ENCODE assay signal across 27 cellular contexts in the genomic region with DNA sequence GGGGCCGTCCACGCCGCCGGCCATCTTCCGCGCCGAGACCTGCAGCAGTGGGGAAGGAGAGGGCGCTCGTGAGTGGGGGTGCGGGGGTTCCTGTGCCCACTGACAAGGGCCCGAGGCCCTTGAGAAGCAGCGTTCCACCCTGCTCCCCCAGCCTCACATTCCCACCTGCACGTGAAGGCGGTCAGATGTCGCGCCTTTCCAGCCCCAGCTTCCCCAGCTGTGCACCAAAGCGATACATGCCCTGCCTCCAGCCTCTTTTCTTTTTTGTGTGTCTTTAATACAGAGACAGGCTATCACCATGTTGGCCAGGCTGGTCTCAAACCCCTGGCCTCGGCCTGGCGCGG.
"Had no signal": no experiment of that assay in that cellular context is flagged by ENCODE, and none has a peak within 500 bp of the region (broad histone marks: within the 10 kb centered on the region; RNA-seq: fewer than 3 reads in every experiment).

No MANE protein-coding gene starts in this region.

- H3K9me3 Mint-ChIP-seq: activated CD4-positive, alpha-beta memory T cell treated with anti-CD3 and anti-CD28 coated beads, Interleukin-2, amount 10 ng/mL, durations not matched to agents 7 days and 5 days; activated CD4-positive, alpha-beta T cell treated with anti-CD3 and anti-CD28 coated beads, Interleukin-2, amount 10 ng/mL, durations not matched to agents 7 days and 5 days; activated T-helper 2 cell treated with anti-CD3 and anti-CD28 coated beads, Interferon-gamma antibody, Interleukin-2, Interleukin-4, amounts not matched to agents 10 μg/mL and 5 μg/mL and 100 μg/mL, durations not matched to agents 14 hours and 24 hours and 36 hours; nephron; stimulated activated memory B cell treated with anti-CD40 and anti-IgM and Interleukin-4, amounts not matched to agents 10 μg/mL and 1 μg/mL and 100 μg/mL, for 72 hours; stimulated activated naive CD8-positive, alpha-beta T cell treated with anti-CD3 and anti-CD28 coated beads, Interleukin-15, amount 100 ng/mL, for 72 hours; WTC11 had no signal

- H3K4me3 Mint-ChIP-seq: activated CD4-positive, alpha-beta memory T cell treated with anti-CD3 and anti-CD28 coated beads, Interleukin-2, amount 10 ng/mL, durations not matched to agents 7 days and 5 days; activated CD4-positive, alpha-beta T cell treated with anti-CD3 and anti-CD28 coated beads, Interleukin-2, amount 10 ng/mL, durations not matched to agents 7 days and 5 days; activated naive CD8-positive, alpha-beta T cell; nephron; stimulated activated memory B cell treated with anti-CD40 and anti-IgM and Interleukin-4, amounts not matched to agents 10 μg/mL and 1 μg/mL and 100 μg/mL, for 72 hours; stimulated activated naive CD8-positive, alpha-beta T cell treated with anti-CD3 and anti-CD28 coated beads, Interleukin-15, amount 100 ng/mL, for 72 hours; WTC11 had no signal

- H3K27ac ChIP-seq: body of pancreas, ovary, thyroid gland had no signal

- H3K27me3 Mint-ChIP-seq: activated CD4-positive, alpha-beta memory T cell treated with anti-CD3 and anti-CD28 coated beads, Interleukin-2, amount 10 ng/mL, durations not matched to agents 7 days and 5 days; activated CD4-positive, alpha-beta T cell treated with anti-CD3 and anti-CD28 coated beads, Interleukin-2, amount 10 ng/mL, durations not matched to agents 7 days and 5 days; activated naive CD8-positive, alpha-beta T cell; progenitor cell of endocrine pancreas; stimulated activated memory B cell treated with anti-CD40 and anti-IgM and Interleukin-4, amounts not matched to agents 10 μg/mL and 1 μg/mL and 100 μg/mL, for 72 hours; stimulated activated naive CD8-positive, alpha-beta T cell treated with anti-CD3 and anti-CD28 coated beads, Interleukin-15, amount 100 ng/mL, for 72 hours had no signal

- H3K9me3 ChIP-seq: body of pancreas, gastroesophageal sphincter, ovary, thyroid gland had no signal

- DNase-seq: activated CD4-positive, alpha-beta memory T cell treated with anti-CD3 and anti-CD28 coated beads, Interleukin-2, amount 10 ng/mL, durations not matched to agents 7 days and 5 days; activated CD4-positive, alpha-beta T cell treated with anti-CD3 and anti-CD28 coated beads for 1 hour; activated CD4-positive, alpha-beta T cell treated with anti-CD3 and anti-CD28 coated beads, Interleukin-2, amount 10 ng/mL, durations not matched to agents 7 days and 5 days; activated CD8-positive, alpha-beta memory T cell treated with anti-CD3 and anti-CD28 coated beads, Interleukin-2, amount 50 U/mL, for 48 hours; activated naive CD4-positive, alpha-beta T cell; activated T-cell treated with anti-CD3 and anti-CD28 coated beads, Interleukin-2, amount 50 U/mL, for 48 hours; body of pancreas; effector memory CD4-positive, alpha-beta T cell; hippocampal formation; left colon; midbrain; ovary; stimulated activated CD4-positive, alpha-beta T cell treated with anti-CD3 and anti-CD28 coated beads, Interleukin-1b, Interleukin-23, amount 100 ng/mL, for 48 hours; stimulated activated CD4-positive, alpha-beta T cell treated with anti-CD3 and anti-CD28 coated beads, Interleukin-4, amount 100 ng/mL, for 4 hours; stimulated activated CD8-positive, alpha-beta memory T cell treated with anti-CD3 and anti-CD28 coated beads, Interleukin-4, amount 100 ng/mL, for 48 hours; stimulated activated naive CD8-positive, alpha-beta T cell treated with anti-CD3 and anti-CD28 coated beads, Interleukin-15, amount 100 ng/mL, for 72 hours; substantia nigra; T-helper 2 cell; thyroid gland had no signal

- ATAC-seq: body of pancreas; gastroesophageal sphincter; left colon; stimulated activated memory B cell treated with anti-CD40 and anti-IgM and Interleukin-4, amounts not matched to agents 10 μg/mL and 1 μg/mL and 100 μg/mL, for 72 hours; stimulated activated naive CD8-positive, alpha-beta T cell treated with anti-CD3 and anti-CD28 coated beads, Interleukin-15, amount 100 ng/mL, for 72 hours; WTC11 had no signal

- H3K4me3 ChIP-seq: body of pancreas, gastroesophageal sphincter, ovary, smooth muscle cell, thyroid gland had no signal

- H3K27me3 ChIP-seq: body of pancreas, gastroesophageal sphincter, ovary, thyroid gland had no signal

- H3K36me3 ChIP-seq: ovary had no signal

- H3K27ac Mint-ChIP-seq: activated CD4-positive, alpha-beta memory T cell treated with anti-CD3 and anti-CD28 coated beads, Interleukin-2, amount 10 ng/mL, durations not matched to agents 7 days and 5 days; activated CD4-positive, alpha-beta T cell treated with anti-CD3 and anti-CD28 coated beads, Interleukin-2, amount 10 ng/mL, durations not matched to agents 7 days and 5 days; activated T-helper 2 cell treated with anti-CD3 and anti-CD28 coated beads, Interferon-gamma antibody, Interleukin-2, Interleukin-4, amounts not matched to agents 10 μg/mL and 5 μg/mL and 100 μg/mL, durations not matched to agents 14 hours and 24 hours and 36 hours; nephron; progenitor cell of endocrine pancreas; stimulated activated memory B cell treated with anti-CD40 and anti-IgM and Interleukin-4, amounts not matched to agents 10 μg/mL and 1 μg/mL and 100 μg/mL, for 72 hours; WTC11 had no signal
